7 cellular contexts compared by ENCODE assay signal in the genomic region with DNA sequence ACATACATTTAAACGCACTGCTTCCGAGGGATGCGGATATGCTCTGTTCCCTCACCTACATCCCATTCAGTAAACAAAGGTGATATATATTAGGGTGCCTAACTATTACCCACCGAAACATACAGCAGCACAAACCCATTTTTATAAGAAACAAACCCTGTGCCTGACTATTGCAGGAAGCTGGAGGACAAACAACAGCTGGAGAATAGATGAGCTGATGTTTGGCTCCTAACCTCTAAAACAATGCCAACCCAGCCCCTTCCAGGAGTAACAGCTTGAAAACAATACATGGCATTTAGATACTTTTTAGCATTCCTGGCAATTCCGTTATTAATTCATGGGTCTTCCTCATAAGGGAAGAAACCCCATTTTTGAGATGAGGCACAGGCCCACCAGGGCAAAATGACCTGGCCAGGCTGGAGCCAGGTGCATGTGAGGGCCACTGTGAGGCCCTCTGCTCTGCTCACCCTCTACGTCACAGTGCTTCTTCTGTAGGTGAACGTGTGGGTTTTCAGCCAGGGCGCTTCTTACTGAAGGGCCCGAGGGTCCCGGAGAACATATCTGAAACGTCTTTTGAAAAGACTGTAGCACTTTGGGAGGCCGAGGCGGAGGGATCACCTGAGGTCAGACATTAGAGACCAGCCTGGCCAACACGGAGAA.
DNase-seq lines count a peak whose midpoint lies in the region; ATAC-seq, FAIRE-seq and TF ChIP-seq lines count a peak whose summit lies in the region.
"Not testable (repeated sequence)": the region's sequence is repeated elsewhere in the genome, so short reads cannot be mapped to it uniquely, and the experiment has no call there.

No MANE protein-coding gene starts in this region.

- peaks cover 43% of the 10 kb centered on the region for H3K4me1 Mint-ChIP-seq in endothelial cell (ENCODE audit: unreplicated experiment)

- not testable (repeated sequence) for TF ChIP-seq POLR2A in heart left ventricle (IDR thresholded peaks at IDR 0.05)

- not testable (repeated sequence) for H3K9me3 ChIP-seq in heart left ventricle, mucosa of descending colon

- 60 to 69% (median 67%) methylated on average over 9 to 10 of the region's 14 CpGs for WGBS in heart left ventricle, 4 donors

- not testable (repeated sequence) for H3K4me3 Mint-ChIP-seq in endothelial cell (ENCODE audit: unreplicated experiment)

- not testable (repeated sequence) for H3K27me3 Mint-ChIP-seq in endothelial cell (ENCODE audit: unreplicated experiment)

- not testable (repeated sequence) for DNase-seq in HTR-8/SVneo (ENCODE audit: insufficient read length, low spot score); caudate nucleus (lab: John Stamatoyannopoulos, UW); endothelial cell (ENCODE audit: low spot score); heart left ventricle; left ventricle myocardium superior; mucosa of descending colon; urothelium cell line (ENCODE audit: low spot score)

- peaks cover 0 to 50% (median 34%) of the 10 kb centered on the region in 9 donors for H3K36me3 ChIP-seq in heart left ventricle
- H3K36me3 ChIP-seq in mucosa of descending colon (ENCODE audit: low read depth): not testable (repeated sequence)

- not testable (repeated sequence) for H3K9me3 Mint-ChIP-seq in endothelial cell (ENCODE audit: unreplicated experiment)

- H3K4me3 ChIP-seq in heart left ventricle, mucosa of descending colon: not testable (repeated sequence)

- peak overlapping the region; percentile 72 for H3K27ac Mint-ChIP-seq in endothelial cell (ENCODE audit: unreplicated experiment)

- intact Hi-C loops in heart left ventricle (cut with DNase I); left ventricle myocardium superior (cut with micrococcal nuclease); mucosa of descending colon (cut with DNase I, micrococcal nuclease): not testable (repeated sequence)

- FAIRE-seq in HTR-8/SVneo (lab: Jason Lieb, UNC) (peak; percentile 82), urothelium cell line (lab: Jason Lieb, UNC) (peak; percentile 92)

- H3K27ac ChIP-seq in caudate nucleus (ENCODE audit: low read depth, low read length): peak overlapping the region; percentile 24
- not testable (repeated sequence) for H3K27ac ChIP-seq in heart left ventricle

- ATAC-seq in heart left ventricle (peak in 3 of 4 donors; percentile 50 to 52 (median 51)), left ventricle myocardium superior (peak; percentile 65), mucosa of descending colon (peak; percentile 17)

- peaks cover 26% of the 10 kb centered on the region for H3K36me3 Mint-ChIP-seq in endothelial cell (ENCODE audit: low read depth, unreplicated experiment)

- H3K27me3 ChIP-seq in heart left ventricle: not testable (repeated sequence)

- peaks cover 0 to 30% (median 6%) of the 10 kb centered on the region in 12 donors for H3K4me1 ChIP-seq in heart left ventricle
- H3K4me1 ChIP-seq in mucosa of descending colon (ENCODE audit: low read depth): not testable (repeated sequence)

- not testable (repeated sequence) for TF ChIP-seq CTCF in endothelial cell (IDR thresholded peaks at IDR 0.05; ENCODE audit: unreplicated experiment); heart left ventricle (IDR thresholded peaks at IDR 0.05); mucosa of descending colon (IDR thresholded peaks at IDR 0.05)
